8 cellular contexts compared by ENCODE assay signal in genomic region chr20:43508106-43508505, GRCh38. TPM values are rescaled to one million over a fixed set of nuclear protein-coding genes. Genes with fewer than 3 reads are reported as not detected.
DNase-seq lines count a peak whose midpoint lies in the region; ATAC-seq and TF ChIP-seq lines count a peak whose summit lies in the region.

No MANE protein-coding gene starts in this region.

- H3K9me3 ChIP-seq in CD8-positive, alpha-beta T cell (ENCODE audit: low read length): no peaks in the 10 kb centered on the region
- H3K9me3 ChIP-seq in RWPE2 (ENCODE audit: severe bottlenecking) (no peaks in the 10 kb centered on the region), esophagus muscularis mucosa (no peaks in the 10 kb centered on the region)

- no peak for TF ChIP-seq CTCF in CD8-positive, alpha-beta T cell (IDR thresholded peaks at IDR 0.05)
- TF ChIP-seq CTCF in RWPE2 (IDR thresholded peaks at IDR 0.05; ENCODE audit: poor library complexity, severe bottlenecking) (no peak), esophagus muscularis mucosa (IDR thresholded peaks at IDR 0.05) (no peak), osteocyte (IDR thresholded peaks at IDR 0.05) (no peak)

- no peak overlapping the region for H3K27ac Mint-ChIP-seq in CD8-positive, alpha-beta T cell
- no peak overlapping the region for H3K27ac Mint-ChIP-seq in osteocyte (ENCODE audit: unreplicated experiment)

- no peaks in the 10 kb centered on the region for H3K9me3 Mint-ChIP-seq in CD8-positive, alpha-beta T cell
- H3K9me3 Mint-ChIP-seq in osteocyte (ENCODE audit: unreplicated experiment): no peaks in the 10 kb centered on the region

- intact Hi-C loops in CD8-positive, alpha-beta T cell (cut with DNase I, micrococcal nuclease): no loop called here
- intact Hi-C loops in esophagus muscularis mucosa (cut with DNase I): no loop called here

- no peaks in the 10 kb centered on the region for H3K36me3 Mint-ChIP-seq in CD8-positive, alpha-beta T cell
- no peaks in the 10 kb centered on the region for H3K36me3 Mint-ChIP-seq in osteocyte (ENCODE audit: unreplicated experiment)

- no peak overlapping the region for H3K27ac ChIP-seq in CD8-positive, alpha-beta T cell (ENCODE audit: low read depth, low read length)
- H3K27ac ChIP-seq in RWPE2 (ENCODE audit: poor library complexity, severe bottlenecking) (peak overlapping the region; percentile 2), esophagus muscularis mucosa (replicated peaks in 1 of 4) (no peak overlapping the region)

- DNase-seq in CD8-positive, alpha-beta T cell: no peak
- no peak for DNase-seq in RWPE2 (ENCODE audit: low spot score)
- no peak for DNase-seq in esophagus muscularis mucosa (ENCODE audit: extremely low spot score)
- no peak for DNase-seq in osteocyte (ENCODE audit: extremely low spot score, unreplicated experiment)
- no peak for DNase-seq in stimulated activated naive CD4-positive, alpha-beta T cell treated with Interleukin-2 at 50 U/mL for 16 hours (lab: John Stamatoyannopoulos, UW)
- no peak for DNase-seq in HCEC 1CT

- H3K4me1 ChIP-seq in CD8-positive, alpha-beta T cell (ENCODE audit: insufficient read depth, low read length): no peaks in the 10 kb centered on the region
- no peaks in the 10 kb centered on the region for H3K4me1 ChIP-seq in RWPE2 (ENCODE audit: insufficient read depth, poor library complexity, severe bottlenecking)
- H3K4me1 ChIP-seq in esophagus muscularis mucosa: peaks cover under 1 to 21% (median 20%) of the 10 kb centered on the region in 4 donors

- POLR2A ChIA-PET in CD8-positive, alpha-beta T cell (lab: Charles Lee): no interaction called here

- no peaks in the 10 kb centered on the region for H3K36me3 ChIP-seq in CD8-positive, alpha-beta T cell (ENCODE audit: insufficient read depth, low read length)
- no peaks in the 10 kb centered on the region for H3K36me3 ChIP-seq in RWPE2 (ENCODE audit: low read depth)
- H3K36me3 ChIP-seq in esophagus muscularis mucosa: no peaks in the 10 kb centered on the region

- H3K27me3 ChIP-seq in CD8-positive, alpha-beta T cell (ENCODE audit: insufficient read depth, low read length): no peaks in the 10 kb centered on the region
- no peaks in the 10 kb centered on the region for H3K27me3 ChIP-seq in RWPE2 (ENCODE audit: insufficient read depth, poor library complexity, severe bottlenecking)
- H3K27me3 ChIP-seq in esophagus muscularis mucosa: peaks cover 0 to 32% (median 2%) of the 10 kb centered on the region in 4 donors

- 13% methylated on average over 22 of the region's 22 CpGs for WGBS in esophagus muscularis mucosa

- ATAC-seq in CD8-positive, alpha-beta T cell: no peak
- ATAC-seq in RWPE2 (ENCODE audit: low read depth) (no peak), GM21526 (IDR thresholded peaks at IDR 0.05; ENCODE audit: low FRiP score, unreplicated experiment) (no peak), HG03097 (IDR thresholded peaks at IDR 0.05; ENCODE audit: low FRiP score, unreplicated experiment) (no peak)

- peaks cover 6% of the 10 kb centered on the region for H3K4me1 Mint-ChIP-seq in CD8-positive, alpha-beta T cell (ENCODE audit: low read depth)
- H3K4me1 Mint-ChIP-seq in osteocyte (ENCODE audit: unreplicated experiment): no peaks in the 10 kb centered on the region

- no peak for TF ChIP-seq EP300 in esophagus muscularis mucosa (IDR thresholded peaks at IDR 0.05)

- peaks cover 34% of the 10 kb centered on the region for H3K27me3 Mint-ChIP-seq in CD8-positive, alpha-beta T cell (ENCODE audit: low read depth)
- peaks cover 20% of the 10 kb centered on the region for H3K27me3 Mint-ChIP-seq in osteocyte (ENCODE audit: unreplicated experiment)

- TF ChIP-seq POLR2A in esophagus muscularis mucosa (IDR thresholded peaks at IDR 0.05; ENCODE audit: low read depth): no peak

- H3K4me3 ChIP-seq in CD8-positive, alpha-beta T cell (ENCODE audit: low read depth, low read length): peak overlapping the region; percentile 45
- H3K4me3 ChIP-seq in RWPE2 (ENCODE audit: severe bottlenecking) (peak overlapping the region; percentile 86), esophagus muscularis mucosa (peak overlapping the region; percentile 60 to 72 (median 64))

- H3K4me3 Mint-ChIP-seq in CD8-positive, alpha-beta T cell: peak overlapping the region; percentile 72
- peak overlapping the region; percentile 77 for H3K4me3 Mint-ChIP-seq in osteocyte (ENCODE audit: unreplicated experiment)

- CTCF ChIA-PET in CD8-positive, alpha-beta T cell (lab: Charles Lee): no interaction called here

RNA-seq across cellular contexts. Expression of gene L3MBTL1, which starts 0.6 kb away (rescaled TPM):
- 10 to 100 TPM; 11.8 to 12.8 TPM for total RNA-seq in CD8-positive, alpha-beta T cell
- 10 to 100 TPM in 1 of 4 donors, 1 to 10 TPM in 3; 5.6 to 19.5 (median 8.5) TPM for total RNA-seq in esophagus muscularis mucosa
- 14.1 and 17.5 TPM in 2 replicates for total RNA-seq in osteocyte

RNA-seq across cellular contexts. Expression of gene SRSF6, which starts 50.4 kb away (rescaled TPM):
- total RNA-seq in CD8-positive, alpha-beta T cell: 100 to 1,000 TPM; 361 to 363 TPM
- total RNA-seq in esophagus muscularis mucosa (10 to 100 TPM; 22.4 to 46.1 (median 25.3) TPM), osteocyte (197 and 200 TPM in 2 replicates)

RNA-seq across cellular contexts. Expression of gene SGK2, which starts 50.7 kb away (rescaled TPM):
- total RNA-seq in CD8-positive, alpha-beta T cell: under 1 TPM; 0.47 to 0.76 TPM
- total RNA-seq in esophagus muscularis mucosa (1 to 10 TPM in 1 of 4 donors, under 1 TPM in 2, not detected in 1; 0.42 to 1.3 (median 0.66) TPM), osteocyte (0.52 and 2.5 TPM in 2 replicates)
